In genomic region chr22:40511604-40512003, GRCh38 we compare ENCODE assay signal across 12 cellular contexts.
DNase-seq lines count a peak whose midpoint lies in the region; FAIRE-seq and TF ChIP-seq lines count a peak whose summit lies in the region.
"Had no signal": no experiment of that assay in that cellular context is flagged by ENCODE, and none has a peak within 500 bp of the region (broad histone marks: within the 10 kb centered on the region; RNA-seq: fewer than 3 reads in every experiment).

No MANE protein-coding gene starts in this region.

- H2AFZ ChIP-seq in trophoblast cell (ENCODE audit: insufficient read depth, low read length, poor library complexity): no peak overlapping the region

- H3K9me3 ChIP-seq in trophoblast cell (ENCODE audit: insufficient read depth, low read depth, low read length): no peaks in the 10 kb centered on the region

- H2AK5ac ChIP-seq in trophoblast cell (ENCODE audit: low read length): peak overlapping the region; percentile 35

- peak overlapping the region; percentile 35 for H4K8ac ChIP-seq in trophoblast cell (ENCODE audit: low read depth, low read length)

- H3K4me2 ChIP-seq in trophoblast cell (ENCODE audit: low read length): no peak overlapping the region

- H3K27ac ChIP-seq in trophoblast cell (ENCODE audit: low read depth, low read length): peak overlapping the region; percentile 16
- H3K27ac ChIP-seq: VCaP had no signal

- H3K18ac ChIP-seq in trophoblast cell (ENCODE audit: low read length): peak overlapping the region; percentile 88

- no peak overlapping the region for H3K9ac ChIP-seq in trophoblast cell (ENCODE audit: low read length)

- no peak for FAIRE-seq in D721Med (lab: Jason Lieb, UNC)
- FAIRE-seq: colon, urothelium cell line had no signal

- H2BK12ac ChIP-seq in trophoblast cell (ENCODE audit: low read length): no peak overlapping the region

- peaks cover 16% of the 10 kb centered on the region for H3K79me1 ChIP-seq in trophoblast cell (ENCODE audit: low read length)

- H3K4me1 ChIP-seq in trophoblast cell (ENCODE audit: control insufficient read depth in 1 of 2, insufficient read depth in 2 of 2, low read length in 2 of 2): peaks cover 12 to 15% of the 10 kb centered on the region in 2 experiments

- no peak overlapping the region for H3K23ac ChIP-seq in trophoblast cell (ENCODE audit: low read length)

- peaks cover 2 to 4% of the 10 kb centered on the region in 2 experiments for H3K36me3 ChIP-seq in trophoblast cell (ENCODE audit: control insufficient read depth in 1 of 2, insufficient read depth in 2 of 2, low read length in 2 of 2)

- H3K14ac ChIP-seq in trophoblast cell (ENCODE audit: low read length): no peak overlapping the region

- H2BK5ac ChIP-seq in trophoblast cell (ENCODE audit: low read depth, low read length, poor library complexity): peak overlapping the region; percentile 52

- in situ Hi-C loops in SK-MEL-5 (cut with HindIII; ENCODE audit: low pct_unique_long_range_greater_than_20kb, low sequenced_read_pairs): no loop called here

- peak overlapping the region; percentile 17 for H2BK120ac ChIP-seq in trophoblast cell (ENCODE audit: insufficient read depth, low read length, poor library complexity)

- DNase-seq in AG10803 (ENCODE audit: low read depth) (peak; percentile 54), SK-MEL-5 (ENCODE audit: low read depth, low spot score) (peak; percentile 29), fibroblast of peridontal ligament (ENCODE audit: extremely low read depth) (peak; percentile 56), trophoblast cell (no peak), NCI-H510A treated with DMSO at 0.1 percent for 48 hours (lab: John Stamatoyannopoulos, UW) (no peak), NCI-H146 (lab: John Stamatoyannopoulos, UW) (no peak), D721Med (ENCODE audit: insufficient read length, low spot score) (no peak), SKM-1 (lab: John Stamatoyannopoulos, UW; ENCODE audit: unreplicated experiment) (no peak)
- DNase-seq: NCI-H1436 treated with DMSO at 0.1 percent for 48 hours had no signal

- H3K79me2 ChIP-seq in trophoblast cell (ENCODE audit: control insufficient read depth, insufficient read depth, low read length, poor library complexity): peaks cover 5% of the 10 kb centered on the region

- H4K91ac ChIP-seq in trophoblast cell (ENCODE audit: low read depth, low read length): no peak overlapping the region

- no peak overlapping the region for H4K12ac ChIP-seq in trophoblast cell (ENCODE audit: low read depth, low read length)

- H3K4me3 ChIP-seq in AG10803 (ENCODE audit: low read length): no peak overlapping the region
- H3K4me3 ChIP-seq in trophoblast cell (ENCODE audit: low read depth, low read length): no peak overlapping the region

- no peaks in the 10 kb centered on the region for H3K27me3 ChIP-seq in trophoblast cell (ENCODE audit: insufficient read depth, low read length)

- H3K4ac ChIP-seq in trophoblast cell (ENCODE audit: low read depth, low read length): no peak overlapping the region

- TF ChIP-seq CTCF in AG10803 (conservative IDR thresholded peaks at IDR 0.05; ENCODE audit: low read length) (peak; percentile 29; the same call in 1 of the 2 replicates), D721Med (IDR thresholded peaks at IDR 0.05; ENCODE audit: insufficient read depth, missing control alignments) (no peak)

Comparison
In these comparisons a context has a peak if more than half of its experiments do, and no peak if none do; other contexts are left out.
1. DNase-seq: peak in AG10803 (single experiment), SK-MEL-5 (single experiment) and fibroblast of peridontal ligament (single experiment); none in trophoblast cell (0 of 2), NCI-H510A treated with DMSO at 0.1 percent for 48 hours (single experiment), NCI-H146 (single experiment), D721Med (single experiment) and SKM-1 (single experiment).